ENCODE assay signal across 20 cellular contexts in the genomic region with DNA sequence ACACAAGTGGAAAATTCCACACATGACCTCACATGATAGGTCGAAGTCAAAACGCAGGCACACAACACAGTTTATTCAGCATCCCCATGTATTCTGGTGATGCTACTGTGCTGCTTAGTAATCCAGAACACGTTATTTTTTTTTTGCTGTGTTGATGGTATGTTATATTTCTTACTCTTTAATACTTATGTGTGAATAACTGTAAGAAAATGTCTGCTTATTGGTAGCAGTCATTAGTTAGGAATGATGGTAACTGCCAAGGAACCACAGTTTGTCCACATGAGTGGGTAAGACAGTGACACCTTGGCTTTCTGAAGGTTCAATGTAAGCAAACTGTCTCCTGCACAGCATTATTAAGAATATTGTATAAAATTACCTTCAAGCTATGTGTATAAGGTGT.
DNase-seq lines count a peak whose midpoint lies in the region; ATAC-seq, FAIRE-seq and TF ChIP-seq lines count a peak whose summit lies in the region.
"Had no signal": no experiment of that assay in that cellular context is flagged by ENCODE, and none has a peak within 500 bp of the region (broad histone marks: within the 10 kb centered on the region; RNA-seq: fewer than 3 reads in every experiment).

No MANE protein-coding gene starts in this region.

- POLR2A ChIA-PET in A673 (lab: Charles Lee; ENCODE audit: low non-redundant PET) = no interaction called here

- H3K27me3 Mint-ChIP-seq in HFFc6 (ENCODE audit: insufficient read depth) = peaks cover 13% of the 10 kb centered on the region; the same call in 1 of the 2 replicates
- no peaks in the 10 kb centered on the region for H3K27me3 Mint-ChIP-seq in astrocyte (ENCODE audit: low read depth, unreplicated experiment)

- no peak overlapping the region for H3K4me3 ChIP-seq in astrocyte (ENCODE audit: insufficient read depth, low read depth, low read length)
- no peak overlapping the region for H3K4me3 ChIP-seq in breast epithelium
- H3K4me3 ChIP-seq in A673 (ENCODE audit: low read depth, low read length, poor library complexity, severe bottlenecking) = no peak overlapping the region
- H3K4me3 ChIP-seq: Peyer's patch had no signal

- no peak overlapping the region for H3K4me3 Mint-ChIP-seq in HFFc6
- H3K4me3 Mint-ChIP-seq in astrocyte (ENCODE audit: unreplicated experiment) = no peak overlapping the region
- H3K4me3 Mint-ChIP-seq: CD4-positive, alpha-beta T cell had no signal

- DNase-seq in ACHN = peak; percentile 21
- DNase-seq in HFFc6 = peak; percentile 1
- DNase-seq in astrocyte (ENCODE audit: low read depth) = peak; percentile 69
- DNase-seq in iris pigment epithelial cell (ENCODE audit: low read depth) = peak; percentile 40
- no peak for DNase-seq in breast epithelium (ENCODE audit: low spot score in 2 of 2)
- DNase-seq in cerebellar cortex (ENCODE audit: low spot score) = no peak
- no peak for DNase-seq in A673 (ENCODE audit: low spot score)
- DNase-seq: Caco-2; CD4-positive, alpha-beta T cell; DMS153; H7; NCI-H1436; NCI-H2029; NCI-H2171; Peyer's patch had no signal

- intact Hi-C loops in breast epithelium (cut with DNase I; ENCODE audit: low total_unique reads) = no loop called here
- intact Hi-C loops in A673 (cut with micrococcal nuclease; ENCODE audit: unreplicated experiment) = no loop called here

- H3K9me3 ChIP-seq in astrocyte (ENCODE audit: insufficient read depth, low read depth, low read length) (no peaks in the 10 kb centered on the region), breast epithelium (peaks cover 0 to 4% of the 10 kb centered on the region in 2 donors), A673 (ENCODE audit: low read depth, low read length, poor library complexity, severe bottlenecking) (no peaks in the 10 kb centered on the region)
- H3K9me3 ChIP-seq: Caco-2, Peyer's patch had no signal

- H3K27me3 ChIP-seq in astrocyte (ENCODE audit: insufficient read depth, low read length) = no peaks in the 10 kb centered on the region
- H3K27me3 ChIP-seq in breast epithelium = no peaks in the 10 kb centered on the region
- H3K27me3 ChIP-seq in A673 (replicated peaks; ENCODE audit: insufficient read depth, low read depth, low read length, poor library complexity) = no peaks in the 10 kb centered on the region
- H3K27me3 ChIP-seq: Peyer's patch had no signal

- in situ Hi-C loops in ACHN (cut with HindIII; ENCODE audit: low pct_ligation_motif_present, low pct_unique_long_range_greater_than_20kb, low sequenced_read_pairs) = no loop called here

- CTCF ChIA-PET in A673 (lab: Charles Lee) = no interaction called here

- no TSS peak for BruUV-seq in A673 (replicated peaks; lab: Mats Ljungman, UMichigan)

- no peak overlapping the region for H2AFZ ChIP-seq in astrocyte (ENCODE audit: low read depth, low read length)

- H3K36me3 Mint-ChIP-seq in HFFc6 (ENCODE audit: low read depth) = peaks cover 5% of the 10 kb centered on the region; the same call in 1 of the 2 replicates
- H3K36me3 Mint-ChIP-seq in astrocyte (ENCODE audit: low read depth, unreplicated experiment) = no peaks in the 10 kb centered on the region

- TF ChIP-seq CTCF in HFFc6 (IDR thresholded peaks at IDR 0.05) (no peak), astrocyte (IDR thresholded peaks at IDR 0.05; ENCODE audit: insufficient read depth, low read depth, low read length) (no peak), breast epithelium (IDR thresholded peaks at IDR 0.05) (no peak), A673 (conservative IDR thresholded peaks at IDR 0.05; ENCODE audit: low read depth, low read length) (no peak)

- no peak for FAIRE-seq in astrocyte (lab: Jason Lieb, UNC)

- H3K9ac ChIP-seq in astrocyte (ENCODE audit: low read length) = no peak overlapping the region
- H3K9ac ChIP-seq: KMS-11 had no signal

- H3K27ac Mint-ChIP-seq in HFFc6 = no peak overlapping the region
- no peak overlapping the region for H3K27ac Mint-ChIP-seq in astrocyte (ENCODE audit: unreplicated experiment)
- H3K27ac Mint-ChIP-seq: CD4-positive, alpha-beta T cell had no signal

- H3K4me1 ChIP-seq in astrocyte (ENCODE audit: insufficient read depth, low read length) (peaks cover 4% of the 10 kb centered on the region), breast epithelium (no peaks in the 10 kb centered on the region), A673 (ENCODE audit: insufficient read depth, low read length, poor library complexity, severe bottlenecking) (no peaks in the 10 kb centered on the region)
- H3K4me1 ChIP-seq: Peyer's patch had no signal

- H3K79me2 ChIP-seq in astrocyte (ENCODE audit: insufficient read depth, low read length) = no peaks in the 10 kb centered on the region

- H3K9me3 Mint-ChIP-seq in HFFc6 (no peaks in the 10 kb centered on the region), astrocyte (ENCODE audit: unreplicated experiment) (peaks cover 6% of the 10 kb centered on the region)
- H3K9me3 Mint-ChIP-seq: CD4-positive, alpha-beta T cell had no signal

- H3K36me3 ChIP-seq in astrocyte (ENCODE audit: insufficient read depth, low read length) (no peaks in the 10 kb centered on the region), breast epithelium (no peaks in the 10 kb centered on the region), A673 (ENCODE audit: insufficient read depth, low read length, poor library complexity, severe bottlenecking) (no peaks in the 10 kb centered on the region)
- H3K36me3 ChIP-seq: Peyer's patch had no signal

- TF ChIP-seq POLR2A in breast epithelium (IDR thresholded peaks at IDR 0.05) = no peak

- H3K27ac ChIP-seq in astrocyte (ENCODE audit: low read depth, low read length) (no peak overlapping the region), breast epithelium (no peak overlapping the region), A673 (ENCODE audit: low read depth, low read length, poor library complexity, severe bottlenecking) (no peak overlapping the region)
- H3K27ac ChIP-seq: 22Rv1, HL-60, KMS-11, Peyer's patch had no signal

- no peaks in the 10 kb centered on the region for H3K4me1 Mint-ChIP-seq in HFFc6 (ENCODE audit: low read depth)
- H3K4me1 Mint-ChIP-seq in astrocyte (ENCODE audit: low read depth, unreplicated experiment) = peaks cover 19% of the 10 kb centered on the region

- no peak for ATAC-seq in HG02759 (IDR thresholded peaks at IDR 0.05; ENCODE audit: unreplicated experiment)
- ATAC-seq: Right ventricle myocardium inferior had no signal

- H4K20me1 ChIP-seq in astrocyte (ENCODE audit: insufficient read depth, low read length) = no peaks in the 10 kb centered on the region

- H3K4me2 ChIP-seq in astrocyte (ENCODE audit: low read length) = no peak overlapping the region
- H3K4me2 ChIP-seq: KMS-11 had no signal

Comparison
In these comparisons a context has a peak if more than half of its experiments do, and no peak if none do; other contexts are left out.
1. DNase-seq: peak in ACHN (single experiment), HFFc6 (single experiment), astrocyte (single experiment) and iris pigment epithelial cell (single experiment); none in breast epithelium (0 of 2), cerebellar cortex (single experiment) and A673 (single experiment).